9 cellular contexts compared by ENCODE assay signal in the genomic region with DNA sequence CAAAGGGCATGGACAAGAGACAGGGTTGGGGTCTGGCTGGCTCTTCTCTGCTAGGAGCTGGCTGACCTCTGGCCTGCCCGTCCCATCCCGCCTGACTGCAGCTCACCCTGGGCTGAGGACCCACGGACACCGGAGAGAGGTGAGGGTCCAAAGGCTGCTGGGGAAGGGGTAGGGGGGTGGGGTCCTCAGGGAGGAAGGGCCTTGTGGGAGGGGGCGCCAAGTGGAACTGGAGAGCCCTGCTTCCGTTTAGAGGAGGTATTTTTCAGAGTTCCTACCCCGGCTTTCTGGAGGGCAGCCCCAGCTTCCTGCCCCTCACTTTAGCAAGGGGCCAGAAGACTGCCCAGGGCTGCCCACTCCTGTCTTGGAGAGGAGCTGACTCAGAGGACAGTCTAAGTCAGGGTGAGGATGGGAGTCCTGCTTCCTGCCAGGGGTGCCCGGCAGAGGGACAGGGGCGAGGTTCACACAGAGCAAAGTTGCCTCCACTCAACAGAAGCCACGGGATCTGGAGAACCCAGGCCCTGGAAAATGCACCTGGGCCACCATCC. TPM values are rescaled to one million over a fixed set of nuclear protein-coding genes. Genes with fewer than 3 reads are reported as not detected.
DNase-seq lines count a peak whose midpoint lies in the region; ATAC-seq lines count a peak whose summit lies in the region.
"Had no signal": no experiment of that assay in that cellular context is flagged by ENCODE, and none has a peak within 500 bp of the region (broad histone marks: within the 10 kb centered on the region; RNA-seq: fewer than 3 reads in every experiment).

No MANE protein-coding gene starts in this region.

- peaks cover 32% of the 10 kb centered on the region for H3K36me3 Mint-ChIP-seq in central memory CD8-positive, alpha-beta T cell (ENCODE audit: insufficient read depth)

- no peaks in the 10 kb centered on the region for H3K27me3 Mint-ChIP-seq in central memory CD8-positive, alpha-beta T cell

- ATAC-seq in GM19035 (IDR thresholded peaks at IDR 0.05; ENCODE audit: unreplicated experiment) (peak; percentile 3), HG03342 (IDR thresholded peaks at IDR 0.05; ENCODE audit: unreplicated experiment) (peak; percentile 2), HG03442 (IDR thresholded peaks at IDR 0.05; ENCODE audit: unreplicated experiment) (no peak), GM21825 (IDR thresholded peaks at IDR 0.05; ENCODE audit: unreplicated experiment) (no peak)
- ATAC-seq in central memory CD8-positive, alpha-beta T cell (replicated peaks; ENCODE audit: extremely low read depth, poor library complexity, severe bottlenecking) = no peak

- peak; percentile 48 for DNase-seq in A172 (ENCODE audit: low spot score)
- peak in 1 of 2 donors; percentile 12 for DNase-seq in central memory CD8-positive, alpha-beta T cell (ENCODE audit: low spot score in 2 of 2)
- no peak for DNase-seq in NCI-H82 treated with DMSO at 0.1 percent for 48 hours (lab: John Stamatoyannopoulos, UW; ENCODE audit: unreplicated experiment)
- DNase-seq in ureter (ENCODE audit: low spot score) = no peak

- H3K9me3 Mint-ChIP-seq in central memory CD8-positive, alpha-beta T cell = no peaks in the 10 kb centered on the region

- peak overlapping the region; percentile 91 for H3K27ac Mint-ChIP-seq in central memory CD8-positive, alpha-beta T cell (ENCODE audit: low read depth)

- peak overlapping the region; percentile 79 for H3K4me3 Mint-ChIP-seq in central memory CD8-positive, alpha-beta T cell

- peaks cover 34% of the 10 kb centered on the region for H3K4me1 Mint-ChIP-seq in central memory CD8-positive, alpha-beta T cell

RNA-seq across cellular contexts. Expression of a gene that starts 7.1 kb away (rescaled TPM):
- not detected in 2 replicates for total RNA-seq in A172 (2014; rRNA removed; shearing (Covaris generic))
- total RNA-seq in ureter = 18.0 TPM
- total RNA-seq: SJSA1 had no signal

RNA-seq across cellular contexts. Expression of a gene that starts 11.9 kb away (rescaled TPM):
- total RNA-seq in A172 (2014; rRNA removed; shearing (Covaris generic)) = 37.7 and 48.0 TPM in 2 replicates
- total RNA-seq in ureter = 29.1 TPM

RNA-seq across cellular contexts. Expression of a gene that starts 22.5 kb away (rescaled TPM):
- total RNA-seq in A172 (2014; rRNA removed; shearing (Covaris generic)) = 0.24 and 0.26 TPM in 2 replicates
- 0.70 TPM for total RNA-seq in ureter

RNA-seq across cellular contexts. Expression of a gene that starts 44.1 kb away (rescaled TPM):
- 24.0 and 24.2 TPM in 2 replicates for total RNA-seq in A172 (2014; rRNA removed; shearing (Covaris generic))
- 7.2 TPM for total RNA-seq in ureter

Comparison
In these comparisons a context has a peak if more than half of its experiments do, and no peak if none do; other contexts are left out.
1. ATAC-seq: peak in GM19035 (single experiment) and HG03342 (single experiment); none in central memory CD8-positive, alpha-beta T cell (single experiment), HG03442 (single experiment) and GM21825 (single experiment).
2. RNA of a gene that starts 7.1 kb away (total RNA-seq): 18.0 TPM in ureter (single experiment); not detected in A172; every median in the first group is over 10 times any median in the second.